1 cellular context compared by ENCODE assay signal in the genomic region with DNA sequence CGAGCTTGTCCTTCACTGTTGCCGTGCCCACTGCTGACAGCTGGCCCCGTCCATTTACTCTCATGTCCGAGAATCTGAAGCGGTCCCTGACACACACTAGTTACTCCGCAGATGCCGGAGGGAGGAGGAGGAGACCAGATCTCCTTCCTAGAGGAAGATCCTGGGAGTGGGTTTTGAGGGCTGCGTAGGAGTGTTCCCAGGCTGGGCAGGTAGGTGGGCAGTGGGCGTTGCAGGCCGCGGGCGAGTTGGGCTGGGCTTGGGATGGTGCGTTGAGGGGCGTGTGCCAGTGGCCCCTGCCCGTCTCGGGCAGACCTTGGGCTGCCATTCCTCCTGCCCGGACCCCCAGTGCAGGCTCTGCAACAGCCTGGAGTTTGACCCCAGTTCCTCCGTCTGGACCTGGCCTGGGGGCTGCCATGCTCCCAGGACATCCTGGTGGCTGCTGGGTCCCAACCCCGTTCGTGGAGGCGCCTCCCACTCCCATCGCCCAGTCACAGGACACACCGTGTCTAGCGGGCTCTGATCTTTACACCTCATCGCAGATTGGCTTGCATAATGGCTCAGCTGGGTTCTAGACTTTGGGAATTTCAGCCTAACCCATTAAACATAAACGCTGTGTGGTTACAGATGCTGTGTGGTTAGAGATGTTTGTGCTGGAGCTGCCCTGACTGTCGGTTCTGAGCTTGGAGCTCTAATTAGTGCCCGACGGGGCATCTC.
TF ChIP-seq lines count a peak whose summit lies in the region.

No MANE protein-coding gene starts in this region.

TF ChIP-seq in A549, 52 proteins besides CTCF, POLR2A, EP300 and RAD21 (continued from another document):
- TF ChIP-seq, protein P1, sequence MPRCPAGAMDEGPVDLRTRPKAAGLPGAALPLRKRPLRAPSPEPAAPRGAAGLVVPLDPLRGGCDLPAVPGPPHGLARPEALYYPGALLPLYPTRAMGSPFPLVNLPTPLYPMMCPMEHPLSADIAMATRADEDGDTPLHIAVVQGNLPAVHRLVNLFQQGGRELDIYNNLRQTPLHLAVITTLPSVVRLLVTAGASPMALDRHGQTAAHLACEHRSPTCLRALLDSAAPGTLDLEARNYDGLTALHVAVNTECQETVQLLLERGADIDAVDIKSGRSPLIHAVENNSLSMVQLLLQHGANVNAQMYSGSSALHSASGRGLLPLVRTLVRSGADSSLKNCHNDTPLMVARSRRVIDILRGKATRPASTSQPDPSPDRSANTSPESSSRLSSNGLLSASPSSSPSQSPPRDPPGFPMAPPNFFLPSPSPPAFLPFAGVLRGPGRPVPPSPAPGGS (IDR thresholded peaks at IDR 0.05), result no peak
TF ChIP-seq in A549: peak in this region for 0.
